Comparison of ENCODE assay signal across 1 cellular context in the genomic region with DNA sequence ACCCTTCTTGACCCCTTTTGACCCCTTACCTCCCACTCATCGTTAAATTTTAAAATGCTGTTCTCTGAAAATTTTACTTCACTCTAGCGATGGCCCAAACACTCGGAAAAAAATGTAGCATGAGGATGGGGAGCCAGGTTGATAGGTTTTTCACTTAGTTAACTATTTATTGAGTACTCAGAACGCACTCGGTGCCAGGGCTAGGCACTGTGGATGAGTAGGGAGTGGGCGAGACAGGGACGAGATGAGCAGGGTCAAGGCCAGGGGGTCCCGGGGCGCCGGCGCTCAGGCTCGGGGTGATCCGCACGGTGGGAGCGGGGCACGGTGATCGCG.
TF ChIP-seq lines count a peak whose summit lies in the region.

No MANE protein-coding gene starts in this region.

TF ChIP-seq in liver, 16 proteins besides CTCF, POLR2A, EP300 and RAD21 (continued from another document):
- TF ChIP-seq, protein P1, sequence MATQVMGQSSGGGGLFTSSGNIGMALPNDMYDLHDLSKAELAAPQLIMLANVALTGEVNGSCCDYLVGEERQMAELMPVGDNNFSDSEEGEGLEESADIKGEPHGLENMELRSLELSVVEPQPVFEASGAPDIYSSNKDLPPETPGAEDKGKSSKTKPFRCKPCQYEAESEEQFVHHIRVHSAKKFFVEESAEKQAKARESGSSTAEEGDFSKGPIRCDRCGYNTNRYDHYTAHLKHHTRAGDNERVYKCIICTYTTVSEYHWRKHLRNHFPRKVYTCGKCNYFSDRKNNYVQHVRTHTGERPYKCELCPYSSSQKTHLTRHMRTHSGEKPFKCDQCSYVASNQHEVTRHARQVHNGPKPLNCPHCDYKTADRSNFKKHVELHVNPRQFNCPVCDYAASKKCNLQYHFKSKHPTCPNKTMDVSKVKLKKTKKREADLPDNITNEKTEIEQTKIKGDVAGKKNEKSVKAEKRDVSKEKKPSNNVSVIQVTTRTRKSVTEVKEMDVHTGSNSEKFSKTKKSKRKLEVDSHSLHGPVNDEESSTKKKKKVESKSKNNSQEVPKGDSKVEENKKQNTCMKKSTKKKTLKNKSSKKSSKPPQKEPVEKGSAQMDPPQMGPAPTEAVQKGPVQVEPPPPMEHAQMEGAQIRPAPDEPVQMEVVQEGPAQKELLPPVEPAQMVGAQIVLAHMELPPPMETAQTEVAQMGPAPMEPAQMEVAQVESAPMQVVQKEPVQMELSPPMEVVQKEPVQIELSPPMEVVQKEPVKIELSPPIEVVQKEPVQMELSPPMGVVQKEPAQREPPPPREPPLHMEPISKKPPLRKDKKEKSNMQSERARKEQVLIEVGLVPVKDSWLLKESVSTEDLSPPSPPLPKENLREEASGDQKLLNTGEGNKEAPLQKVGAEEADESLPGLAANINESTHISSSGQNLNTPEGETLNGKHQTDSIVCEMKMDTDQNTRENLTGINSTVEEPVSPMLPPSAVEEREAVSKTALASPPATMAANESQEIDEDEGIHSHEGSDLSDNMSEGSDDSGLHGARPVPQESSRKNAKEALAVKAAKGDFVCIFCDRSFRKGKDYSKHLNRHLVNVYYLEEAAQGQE (IDR thresholded peaks at IDR 0.05): no peak
- no peak for TF ChIP-seq FOXA1 (IDR thresholded peaks at IDR 0.05)
